In the genomic region with DNA sequence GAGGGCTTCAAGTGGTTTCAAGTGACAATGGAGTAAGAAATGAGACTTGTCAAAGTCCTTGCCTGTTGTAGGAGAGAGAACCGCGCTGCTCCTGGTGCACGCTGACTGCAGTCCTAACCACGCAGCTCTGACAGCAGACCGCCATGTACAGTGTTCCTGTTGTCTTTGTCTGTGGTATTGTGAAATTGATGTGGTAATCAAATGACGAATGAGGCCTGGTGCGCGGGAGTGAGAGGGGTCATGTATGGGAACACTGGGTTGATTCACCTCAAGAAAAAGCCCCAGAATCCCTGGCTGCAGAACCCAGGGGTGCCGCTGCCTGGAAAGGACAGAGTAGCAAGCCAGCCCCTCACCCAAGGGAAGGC, we compare ENCODE assay signal across 8 cellular contexts.
DNase-seq lines count a peak whose midpoint lies in the region; ATAC-seq and TF ChIP-seq lines count a peak whose summit lies in the region.

No MANE protein-coding gene starts in this region.

- H3K27ac ChIP-seq in heart right ventricle = peak overlapping the region in 8 of 10 donors; percentile 18 to 85 (median 60)

- intact Hi-C loops in heart right ventricle (cut with DNase I) = loop anchor here in 1 of 10 donors (10.0 kb wide), 1 partner anchor 64 kb away; a partner anchor contains a TSS

- H3K9me3 ChIP-seq in heart right ventricle (no peaks in the 10 kb centered on the region), HAP-1 (no peaks in the 10 kb centered on the region)

- TF ChIP-seq POLR2A in NB4 (IDR thresholded peaks at IDR 0.05; ENCODE audit: extremely low read depth, insufficient read length) = no peak

- ATAC-seq in heart right ventricle (peak; percentile 29 to 80 (median 68)), GM21619 (IDR thresholded peaks at IDR 0.05; ENCODE audit: unreplicated experiment) (no peak)

- DNase-seq in NB4 (ENCODE audit: low read depth) (peak; percentile 98), activated T-cell treated with anti-CD3 and anti-CD28 coated beads for 4 hours (peak; percentile 59), heart right ventricle (peak in 1 of 2 donors; percentile 35), HAP-1 (ENCODE audit: low spot score in 2 of 2) (no peak), epidermal melanocyte (ENCODE audit: insufficient read length, low spot score) (no peak), cerebellum (ENCODE audit: low spot score) (no peak)
- DNase-seq in stimulated activated CD4-positive, alpha-beta T cell treated with anti-CD3 and anti-CD28 coated beads, Interleukin-4, amount 100 ng/mL, for 1 hour = peak; percentile 54

- H3K4me1 ChIP-seq in heart right ventricle (peaks cover 20 to 72% (median 56%) of the 10 kb centered on the region in 9 donors), HAP-1 (no peaks in the 10 kb centered on the region)

- H3K27me3 ChIP-seq in heart right ventricle = no peaks in the 10 kb centered on the region
- H3K27me3 ChIP-seq in HAP-1 (ENCODE audit: low read depth) = no peaks in the 10 kb centered on the region

- in situ Hi-C loops in HAP-1 (cut with MboI; ENCODE audit: low sequenced_read_pairs) = no loop called here

- WGBS in heart right ventricle, 2 donors = 60 to 64% methylated on average over 9 of the region's 9 CpGs

- no peaks in the 10 kb centered on the region for H3K36me3 ChIP-seq in heart right ventricle
- H3K36me3 ChIP-seq in HAP-1 (replicated peaks) = no peaks in the 10 kb centered on the region; the same call in 1 of the 2 replicates

- TF ChIP-seq CTCF in NB4 (IDR thresholded peaks at IDR 0.05; ENCODE audit: low read depth, low read length) (no peak), heart right ventricle (IDR thresholded peaks at IDR 0.05) (no peak)

- H3K4me3 ChIP-seq in NB4 (ENCODE audit: low read depth, low read length) (peak overlapping the region; percentile 35), heart right ventricle (no peak overlapping the region), HAP-1 (no peak overlapping the region)

Comparison
In these comparisons a context has a peak if more than half of its experiments do, and no peak if none do; other contexts are left out.
1. DNase-seq: peak in NB4 (single experiment), activated T-cell treated with anti-CD3 and anti-CD28 coated beads for 4 hours (single experiment) and stimulated activated CD4-positive, alpha-beta T cell treated with anti-CD3 and anti-CD28 coated beads, Interleukin-4, amount 100 ng/mL, for 1 hour (single experiment); none in HAP-1 (0 of 2), epidermal melanocyte (single experiment) and cerebellum (single experiment).